ENCODE assay signal across 9 cellular contexts in genomic region chr2:207283356-207283755, GRCh38.
DNase-seq lines count a peak whose midpoint lies in the region; ATAC-seq and TF ChIP-seq lines count a peak whose summit lies in the region.
"Had no signal": no experiment of that assay in that cellular context is flagged by ENCODE, and none has a peak within 500 bp of the region (broad histone marks: within the 10 kb centered on the region; RNA-seq: fewer than 3 reads in every experiment).

No MANE protein-coding gene starts in this region.

- H3K36me3 Mint-ChIP-seq in activated naive CD4-positive, alpha-beta T cell treated with anti-CD3 and anti-CD28 coated beads, Interleukin-2, amount 50 U/mL, for 24 hours, result peaks cover 2% of the 10 kb centered on the region

- no peaks in the 10 kb centered on the region for H3K9me3 ChIP-seq in testis

- H3K27me3 ChIP-seq in testis, result no peaks in the 10 kb centered on the region

- no peaks in the 10 kb centered on the region for H3K4me1 ChIP-seq in testis

- no peak overlapping the region for H3K4me3 ChIP-seq in testis
- H3K4me3 ChIP-seq: SK-N-MC had no signal

- no peak for TF ChIP-seq CTCF in testis (IDR thresholded peaks at IDR 0.05)

- ATAC-seq in GM19452 (IDR thresholded peaks at IDR 0.05; ENCODE audit: unreplicated experiment), result no peak
- no peak for ATAC-seq in GM18873 (IDR thresholded peaks at IDR 0.05; ENCODE audit: low FRiP score, unreplicated experiment)

- no peak for TF ChIP-seq POLR2A in testis (IDR thresholded peaks at IDR 0.05)

- 75 to 100% methylated on average over 1 of the region's 1 CpG for WGBS in testis, 2 donors

- peak overlapping the region; percentile 42 for H3K27ac Mint-ChIP-seq in activated naive CD4-positive, alpha-beta T cell treated with anti-CD3 and anti-CD28 coated beads, Interleukin-2, amount 50 U/mL, for 24 hours

- intact Hi-C loops in testis (cut with DNase I; ENCODE audit: low total_unique reads), result no loop called here

- H3K27me3 Mint-ChIP-seq in activated naive CD4-positive, alpha-beta T cell treated with anti-CD3 and anti-CD28 coated beads, Interleukin-2, amount 50 U/mL, for 24 hours, result no peaks in the 10 kb centered on the region

- H3K4me1 Mint-ChIP-seq in activated naive CD4-positive, alpha-beta T cell treated with anti-CD3 and anti-CD28 coated beads, Interleukin-2, amount 50 U/mL, for 24 hours, result peaks cover 44% of the 10 kb centered on the region

- DNase-seq in activated naive CD4-positive, alpha-beta T cell (lab: John Stamatoyannopoulos, UW), result no peak
- peak; percentile 68 for DNase-seq in NOMO-1 treated with dmso at 0.1 percent for 144 hours (lab: John Stamatoyannopoulos, UW; ENCODE audit: unreplicated experiment)
- peak; percentile 73 for DNase-seq in foreskin melanocyte
- peak; percentile 23 for DNase-seq in testis
- DNase-seq in NCI-H226, result no peak

- no peak overlapping the region for H3K4me3 Mint-ChIP-seq in activated naive CD4-positive, alpha-beta T cell treated with anti-CD3 and anti-CD28 coated beads, Interleukin-2, amount 50 U/mL, for 24 hours

- H3K9me3 Mint-ChIP-seq in activated naive CD4-positive, alpha-beta T cell treated with anti-CD3 and anti-CD28 coated beads, Interleukin-2, amount 50 U/mL, for 24 hours, result peaks cover 8% of the 10 kb centered on the region

- no peak overlapping the region for H3K27ac ChIP-seq in testis
- H3K27ac ChIP-seq: SK-N-MC had no signal

- H3K36me3 ChIP-seq in testis (ENCODE audit: low read depth, missing control alignments), result no peaks in the 10 kb centered on the region

Comparison
In these comparisons a context has a peak if more than half of its experiments do, and no peak if none do; other contexts are left out.
1. DNase-seq: peak in NOMO-1 treated with dmso at 0.1 percent for 144 hours (single experiment), foreskin melanocyte (single experiment) and testis (single experiment); none in activated naive CD4-positive, alpha-beta T cell (0 of 4) and NCI-H226 (single experiment).